24 cellular contexts compared by ENCODE assay signal in the genomic region with DNA sequence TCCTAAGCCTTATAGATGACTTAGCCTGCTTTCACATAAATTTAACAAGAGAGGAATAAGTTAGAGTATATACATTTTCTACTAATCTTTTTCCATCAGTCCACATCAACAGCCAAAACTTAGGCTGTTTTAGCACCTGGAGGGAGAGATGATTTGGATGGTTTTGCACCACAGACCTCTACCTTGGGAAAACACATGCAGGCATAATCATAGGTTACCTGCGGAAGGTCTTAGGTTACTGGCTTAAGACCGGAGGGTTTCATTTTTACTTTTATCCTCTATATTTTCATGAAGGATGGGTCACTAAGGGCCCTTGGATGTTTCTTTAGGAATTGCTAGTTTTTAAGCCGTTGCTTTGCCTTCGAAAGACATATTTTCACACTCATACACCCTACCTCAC.
"Had no signal": no experiment of that assay in that cellular context is flagged by ENCODE, and none has a peak within 500 bp of the region (broad histone marks: within the 10 kb centered on the region; RNA-seq: fewer than 3 reads in every experiment).

No MANE protein-coding gene starts in this region.

- H3K36me3 ChIP-seq: esophagus squamous epithelium, tibial nerve, uterus had no signal

- H3K4me1 ChIP-seq: psoas muscle, tibial nerve, uterus had no signal

- H3K4me1 Mint-ChIP-seq: activated CD8-positive, alpha-beta memory T cell treated with anti-CD3 and anti-CD28 coated beads, Interleukin-2, amount 10 ng/mL, durations not matched to agents 7 days and 5 days; activated naive CD8-positive, alpha-beta T cell treated with anti-CD3 and anti-CD28 coated beads, Interleukin-2, amount 10 ng/mL, durations not matched to agents 7 days and 5 days; activated T-helper 17 cell treated with anti-CD3 and anti-CD28 coated beads, Interleukin-2, amount 50 U/mL, for 72 hours; brain had no signal

- H3K9me3 ChIP-seq: esophagus squamous epithelium, psoas muscle, tibial nerve, uterus had no signal

- H3K27ac Mint-ChIP-seq: activated B cell treated with CpG ODN at 0.5 μM for 24 hours; activated CD4-positive, alpha-beta memory T cell treated with anti-CD3 and anti-CD28 coated beads for 36 hours; activated CD8-positive, alpha-beta memory T cell treated with anti-CD3 and anti-CD28 coated beads, Interleukin-2, amount 10 ng/mL, durations not matched to agents 7 days and 5 days; activated naive CD8-positive, alpha-beta T cell treated with anti-CD3 and anti-CD28 coated beads, Interleukin-2, amount 10 ng/mL, durations not matched to agents 7 days and 5 days; activated T-helper 17 cell treated with anti-CD3 and anti-CD28 coated beads, Interleukin-2, amount 50 U/mL, for 72 hours; brain; stimulated activated naive CD8-positive, alpha-beta T cell treated with anti-CD3 and anti-CD28 coated beads, Interleukin-15, Interleukin-2, amounts not matched to agents 100 ng/mL and 50 ng/mL, for 24 hours; T-cell had no signal

- DNase-seq: activated B cell treated with CpG ODN at 0.5 μM for 24 hours; activated CD4-positive, alpha-beta memory T cell treated with anti-CD3 and anti-CD28 coated beads for 36 hours; activated CD4-positive, alpha-beta T cell treated with anti-CD3 and anti-CD28 coated beads for 4 hours; activated CD8-positive, alpha-beta memory T cell treated with anti-CD3 and anti-CD28 coated beads, Interleukin-2, amount 10 ng/mL, durations not matched to agents 7 days and 5 days; activated naive CD4-positive, alpha-beta T cell; activated naive CD8-positive, alpha-beta T cell treated with anti-CD3 and anti-CD28 coated beads, Interleukin-2, amount 10 ng/mL, durations not matched to agents 7 days and 5 days; activated T-cell treated with anti-CD3 and anti-CD28 coated beads, Interleukin-2, amount 50 U/mL, for 1 hour; amygdala; central memory CD4-positive, alpha-beta T cell; esophagus squamous epithelium; glutamatergic neuron; hypothalamus; islet precursor cell; psoas muscle; right cardiac atrium; stimulated activated CD4-positive, alpha-beta T cell treated with anti-CD3 and anti-CD28 coated beads, Interleukin-15, amount 100 ng/mL, for 24 hours; stimulated activated CD4-positive, alpha-beta T cell treated with anti-CD3 and anti-CD28 coated beads, Interleukin-2, amount 100 ng/mL, for 48 hours; T-cell; uterus had no signal

- H3K27me3 Mint-ChIP-seq: activated B cell treated with CpG ODN at 0.5 μM for 24 hours; activated CD4-positive, alpha-beta memory T cell treated with anti-CD3 and anti-CD28 coated beads for 36 hours; activated T-helper 17 cell treated with anti-CD3 and anti-CD28 coated beads, Interleukin-2, amount 50 U/mL, for 72 hours; brain; stimulated activated naive CD8-positive, alpha-beta T cell treated with anti-CD3 and anti-CD28 coated beads, Interleukin-15, Interleukin-2, amounts not matched to agents 100 ng/mL and 50 ng/mL, for 24 hours had no signal

- H3K4me3 Mint-ChIP-seq: activated B cell treated with CpG ODN at 0.5 μM for 24 hours; activated CD4-positive, alpha-beta memory T cell treated with anti-CD3 and anti-CD28 coated beads for 36 hours; activated CD8-positive, alpha-beta memory T cell treated with anti-CD3 and anti-CD28 coated beads, Interleukin-2, amount 10 ng/mL, durations not matched to agents 7 days and 5 days; activated naive CD8-positive, alpha-beta T cell treated with anti-CD3 and anti-CD28 coated beads, Interleukin-2, amount 10 ng/mL, durations not matched to agents 7 days and 5 days; activated T-helper 17 cell treated with anti-CD3 and anti-CD28 coated beads, Interleukin-2, amount 50 U/mL, for 72 hours; brain; stimulated activated naive CD8-positive, alpha-beta T cell treated with anti-CD3 and anti-CD28 coated beads, Interleukin-15, Interleukin-2, amounts not matched to agents 100 ng/mL and 50 ng/mL, for 24 hours; T-cell had no signal

- H3K27ac ChIP-seq: psoas muscle, skin epidermis, tibial nerve, uterus had no signal

- H3K27me3 ChIP-seq: esophagus squamous epithelium, tibial nerve, uterus had no signal

- H3K4me3 ChIP-seq: esophagus squamous epithelium, psoas muscle, skin epidermis, tibial nerve, uterus had no signal

- H3K9me3 Mint-ChIP-seq: activated B cell treated with CpG ODN at 0.5 μM for 24 hours; activated CD4-positive, alpha-beta memory T cell treated with anti-CD3 and anti-CD28 coated beads for 36 hours; activated naive CD8-positive, alpha-beta T cell treated with anti-CD3 and anti-CD28 coated beads, Interleukin-2, amount 10 ng/mL, durations not matched to agents 7 days and 5 days; activated T-helper 17 cell treated with anti-CD3 and anti-CD28 coated beads, Interleukin-2, amount 50 U/mL, for 72 hours; brain; stimulated activated naive CD8-positive, alpha-beta T cell treated with anti-CD3 and anti-CD28 coated beads, Interleukin-15, Interleukin-2, amounts not matched to agents 100 ng/mL and 50 ng/mL, for 24 hours; T-cell had no signal

- H3K36me3 Mint-ChIP-seq: activated CD4-positive, alpha-beta memory T cell treated with anti-CD3 and anti-CD28 coated beads for 36 hours; activated CD8-positive, alpha-beta memory T cell treated with anti-CD3 and anti-CD28 coated beads, Interleukin-2, amount 10 ng/mL, durations not matched to agents 7 days and 5 days; activated naive CD8-positive, alpha-beta T cell treated with anti-CD3 and anti-CD28 coated beads, Interleukin-2, amount 10 ng/mL, durations not matched to agents 7 days and 5 days; T-cell had no signal

- ATAC-seq: activated CD8-positive, alpha-beta memory T cell treated with anti-CD3 and anti-CD28 coated beads, Interleukin-2, amount 10 ng/mL, durations not matched to agents 7 days and 5 days; activated T-helper 17 cell treated with anti-CD3 and anti-CD28 coated beads, Interleukin-2, amount 50 U/mL, for 72 hours; psoas muscle; right cardiac atrium; T-cell had no signal
